In the genomic region with DNA sequence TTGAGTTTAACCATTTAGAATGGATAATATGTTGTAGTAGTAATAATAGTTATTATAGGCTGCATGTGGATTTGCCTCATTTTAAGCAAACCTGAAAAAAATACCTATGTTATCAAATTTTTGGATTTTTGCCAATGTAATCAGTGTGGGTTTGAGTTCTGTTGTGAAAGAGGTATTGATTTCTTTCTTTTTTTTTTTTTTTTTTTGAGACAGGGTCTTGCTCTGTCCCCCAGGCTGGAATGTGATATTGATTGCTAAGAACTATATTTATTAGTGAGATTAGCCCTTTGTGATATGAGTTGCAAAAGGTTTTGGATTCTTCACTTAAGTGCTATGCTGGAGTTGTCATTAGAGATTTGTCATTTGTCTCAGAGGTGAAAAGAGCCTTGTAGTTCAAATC, we compare ENCODE assay signal across 1 cellular context.
A peak's percentile ranks its signal among the peaks of the same experiment; 100 is the strongest.
TF ChIP-seq lines count a peak whose summit lies in the region.

No MANE protein-coding gene starts in this region.

TF ChIP-seq in HepG2, 621 proteins besides CTCF, POLR2A, EP300 and RAD21 (continued from another document and continues in another):
- TF ChIP-seq, protein P1, sequence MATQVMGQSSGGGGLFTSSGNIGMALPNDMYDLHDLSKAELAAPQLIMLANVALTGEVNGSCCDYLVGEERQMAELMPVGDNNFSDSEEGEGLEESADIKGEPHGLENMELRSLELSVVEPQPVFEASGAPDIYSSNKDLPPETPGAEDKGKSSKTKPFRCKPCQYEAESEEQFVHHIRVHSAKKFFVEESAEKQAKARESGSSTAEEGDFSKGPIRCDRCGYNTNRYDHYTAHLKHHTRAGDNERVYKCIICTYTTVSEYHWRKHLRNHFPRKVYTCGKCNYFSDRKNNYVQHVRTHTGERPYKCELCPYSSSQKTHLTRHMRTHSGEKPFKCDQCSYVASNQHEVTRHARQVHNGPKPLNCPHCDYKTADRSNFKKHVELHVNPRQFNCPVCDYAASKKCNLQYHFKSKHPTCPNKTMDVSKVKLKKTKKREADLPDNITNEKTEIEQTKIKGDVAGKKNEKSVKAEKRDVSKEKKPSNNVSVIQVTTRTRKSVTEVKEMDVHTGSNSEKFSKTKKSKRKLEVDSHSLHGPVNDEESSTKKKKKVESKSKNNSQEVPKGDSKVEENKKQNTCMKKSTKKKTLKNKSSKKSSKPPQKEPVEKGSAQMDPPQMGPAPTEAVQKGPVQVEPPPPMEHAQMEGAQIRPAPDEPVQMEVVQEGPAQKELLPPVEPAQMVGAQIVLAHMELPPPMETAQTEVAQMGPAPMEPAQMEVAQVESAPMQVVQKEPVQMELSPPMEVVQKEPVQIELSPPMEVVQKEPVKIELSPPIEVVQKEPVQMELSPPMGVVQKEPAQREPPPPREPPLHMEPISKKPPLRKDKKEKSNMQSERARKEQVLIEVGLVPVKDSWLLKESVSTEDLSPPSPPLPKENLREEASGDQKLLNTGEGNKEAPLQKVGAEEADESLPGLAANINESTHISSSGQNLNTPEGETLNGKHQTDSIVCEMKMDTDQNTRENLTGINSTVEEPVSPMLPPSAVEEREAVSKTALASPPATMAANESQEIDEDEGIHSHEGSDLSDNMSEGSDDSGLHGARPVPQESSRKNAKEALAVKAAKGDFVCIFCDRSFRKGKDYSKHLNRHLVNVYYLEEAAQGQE (IDR thresholded peaks at IDR 0.05; ENCODE audit: borderline replicate concordance in 1 of 2, low read depth in 1 of 2, low read length in 2 of 2), result 0 out of 4 replicates have a peak, but pooled peaks of 1 of the 2 experiments have one; percentile 16
- TF ChIP-seq PCBP2 (optimal IDR thresholded peaks at IDR 0.05; ENCODE audit: low read depth, low read length, poor library complexity, severe bottlenecking) (no peak), GATAD2A (CRISPR knock-in tag; IDR thresholded peaks at IDR 0.05) (peak; percentile 86), MTF2 (CRISPR knock-in tag; IDR thresholded peaks at IDR 0.05; ENCODE audit: borderline replicate concordance) (no peak), ZC3H13 (CRISPR knock-in tag; IDR thresholded peaks at IDR 0.05) (no peak), TBX2 (CRISPR knock-in tag; IDR thresholded peaks at IDR 0.05; ENCODE audit: borderline replicate concordance) (no peak), SNRNP70 (IDR thresholded peaks at IDR 0.05; ENCODE audit: low read depth, low read length) (no peak), SKI (IDR thresholded peaks at IDR 0.05; ENCODE audit: partially characterized antibody) (no peak), KDM3A (CRISPR knock-in tag; IDR thresholded peaks at IDR 0.05; ENCODE audit: low read depth) (no peak), FOSL1 (CRISPR knock-in tag; IDR thresholded peaks at IDR 0.05; ENCODE audit: borderline replicate concordance) (no peak), TGIF2 (CRISPR knock-in tag; IDR thresholded peaks at IDR 0.05) (no peak)
- TF ChIP-seq, protein P2, sequence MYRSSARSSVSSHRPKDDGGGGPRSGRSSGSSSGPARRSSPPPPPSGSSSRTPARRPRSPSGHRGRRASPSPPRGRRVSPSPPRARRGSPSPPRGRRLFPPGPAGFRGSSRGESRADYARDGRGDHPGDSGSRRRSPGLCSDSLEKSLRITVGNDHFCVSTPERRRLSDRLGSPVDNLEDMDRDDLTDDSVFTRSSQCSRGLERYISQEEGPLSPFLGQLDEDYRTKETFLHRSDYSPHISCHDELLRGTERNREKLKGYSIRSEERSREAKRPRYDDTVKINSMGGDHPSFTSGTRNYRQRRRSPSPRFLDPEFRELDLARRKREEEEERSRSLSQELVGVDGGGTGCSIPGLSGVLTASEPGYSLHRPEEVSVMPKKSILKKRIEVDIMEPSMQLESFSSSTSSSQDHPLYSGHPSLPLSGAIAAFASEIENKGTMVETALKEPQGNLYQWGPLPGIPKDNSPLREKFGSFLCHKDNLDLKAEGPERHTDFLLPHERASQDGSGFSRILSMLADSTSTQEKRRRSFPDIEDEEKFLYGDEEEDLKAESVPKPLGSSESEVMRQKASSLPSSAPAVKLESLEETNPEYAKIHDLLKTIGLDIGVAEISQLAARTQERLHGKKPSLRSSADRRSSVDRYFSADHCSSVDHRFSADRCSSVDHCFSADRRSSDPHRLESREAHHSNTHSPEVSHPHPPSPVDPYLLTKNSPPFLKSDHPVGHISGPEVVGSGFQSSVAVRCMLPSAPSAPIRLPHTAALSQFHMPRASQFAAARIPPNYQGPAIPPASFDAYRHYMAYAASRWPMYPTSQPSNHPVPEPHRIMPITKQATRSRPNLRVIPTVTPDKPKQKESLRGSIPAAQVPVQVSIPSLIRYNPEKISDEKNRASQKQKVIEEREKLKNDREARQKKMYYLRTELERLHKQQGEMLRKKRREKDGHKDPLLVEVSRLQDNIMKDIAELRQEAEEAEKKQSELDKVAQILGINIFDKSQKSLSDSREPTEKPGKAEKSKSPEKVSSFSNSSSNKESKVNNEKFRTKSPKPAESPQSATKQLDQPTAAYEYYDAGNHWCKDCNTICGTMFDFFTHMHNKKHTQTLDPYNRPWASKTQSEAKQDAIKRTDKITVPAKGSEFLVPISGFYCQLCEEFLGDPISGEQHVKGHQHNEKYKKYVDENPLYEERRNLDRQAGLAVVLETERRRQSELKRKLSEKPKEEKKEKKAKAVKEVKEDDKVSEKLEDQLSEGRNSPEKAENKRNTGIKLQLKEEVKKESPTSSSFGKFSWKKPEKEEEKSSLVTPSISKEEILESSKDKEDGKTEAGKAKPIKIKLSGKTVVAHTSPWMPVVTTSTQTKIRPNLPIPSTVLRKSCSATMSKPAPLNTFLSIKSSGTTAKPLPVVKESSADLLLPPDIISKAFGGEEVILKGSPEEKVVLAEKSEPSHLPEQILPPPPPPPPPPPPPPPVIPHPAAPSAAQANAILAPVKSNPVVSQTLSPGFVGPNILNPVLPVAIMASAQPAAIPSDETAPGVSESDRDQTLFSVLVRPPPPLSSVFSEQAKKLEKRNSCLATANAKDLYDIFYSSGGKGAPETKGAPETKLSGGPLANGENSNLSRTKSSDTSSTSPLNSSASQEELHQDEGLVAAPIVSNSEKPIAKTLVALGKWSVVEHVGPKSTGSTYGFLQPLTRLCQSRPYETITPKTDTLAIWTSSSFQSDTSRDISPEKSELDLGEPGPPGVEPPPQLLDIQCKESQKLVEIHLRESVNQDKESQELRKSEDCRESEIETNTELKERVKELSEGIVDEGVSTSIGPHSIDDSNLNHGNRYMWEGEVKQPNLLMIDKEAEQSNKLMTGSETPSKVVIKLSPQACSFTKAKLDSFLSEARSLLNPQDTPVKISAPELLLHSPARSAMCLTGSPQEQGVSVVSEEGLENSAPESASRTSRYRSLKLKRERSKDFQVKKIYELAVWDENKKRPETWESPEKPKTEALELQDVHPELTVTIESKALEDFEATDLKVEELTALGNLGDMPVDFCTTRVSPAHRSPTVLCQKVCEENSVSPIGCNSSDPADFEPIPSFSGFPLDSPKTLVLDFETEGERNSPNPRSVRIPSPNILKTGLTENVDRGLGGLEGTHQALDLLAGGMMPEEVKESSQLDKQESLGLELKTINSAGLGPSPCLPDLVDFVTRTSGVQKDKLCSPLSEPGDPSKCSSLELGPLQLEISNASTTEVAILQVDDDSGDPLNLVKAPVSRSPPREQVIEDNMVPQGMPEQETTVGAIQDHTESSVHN (CRISPR knock-in tag; IDR thresholded peaks at IDR 0.05), result no peak
- TF ChIP-seq, protein P3, sequence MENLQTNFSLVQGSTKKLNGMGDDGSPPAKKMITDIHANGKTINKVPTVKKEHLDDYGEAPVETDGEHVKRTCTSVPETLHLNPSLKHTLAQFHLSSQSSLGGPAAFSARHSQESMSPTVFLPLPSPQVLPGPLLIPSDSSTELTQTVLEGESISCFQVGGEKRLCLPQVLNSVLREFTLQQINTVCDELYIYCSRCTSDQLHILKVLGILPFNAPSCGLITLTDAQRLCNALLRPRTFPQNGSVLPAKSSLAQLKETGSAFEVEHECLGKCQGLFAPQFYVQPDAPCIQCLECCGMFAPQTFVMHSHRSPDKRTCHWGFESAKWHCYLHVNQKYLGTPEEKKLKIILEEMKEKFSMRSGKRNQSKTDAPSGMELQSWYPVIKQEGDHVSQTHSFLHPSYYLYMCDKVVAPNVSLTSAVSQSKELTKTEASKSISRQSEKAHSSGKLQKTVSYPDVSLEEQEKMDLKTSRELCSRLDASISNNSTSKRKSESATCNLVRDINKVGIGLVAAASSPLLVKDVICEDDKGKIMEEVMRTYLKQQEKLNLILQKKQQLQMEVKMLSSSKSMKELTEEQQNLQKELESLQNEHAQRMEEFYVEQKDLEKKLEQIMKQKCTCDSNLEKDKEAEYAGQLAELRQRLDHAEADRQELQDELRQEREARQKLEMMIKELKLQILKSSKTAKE (CRISPR knock-in tag; IDR thresholded peaks at IDR 0.05; ENCODE audit: borderline replicate concordance), result no peak
- TF ChIP-seq, protein P4, sequence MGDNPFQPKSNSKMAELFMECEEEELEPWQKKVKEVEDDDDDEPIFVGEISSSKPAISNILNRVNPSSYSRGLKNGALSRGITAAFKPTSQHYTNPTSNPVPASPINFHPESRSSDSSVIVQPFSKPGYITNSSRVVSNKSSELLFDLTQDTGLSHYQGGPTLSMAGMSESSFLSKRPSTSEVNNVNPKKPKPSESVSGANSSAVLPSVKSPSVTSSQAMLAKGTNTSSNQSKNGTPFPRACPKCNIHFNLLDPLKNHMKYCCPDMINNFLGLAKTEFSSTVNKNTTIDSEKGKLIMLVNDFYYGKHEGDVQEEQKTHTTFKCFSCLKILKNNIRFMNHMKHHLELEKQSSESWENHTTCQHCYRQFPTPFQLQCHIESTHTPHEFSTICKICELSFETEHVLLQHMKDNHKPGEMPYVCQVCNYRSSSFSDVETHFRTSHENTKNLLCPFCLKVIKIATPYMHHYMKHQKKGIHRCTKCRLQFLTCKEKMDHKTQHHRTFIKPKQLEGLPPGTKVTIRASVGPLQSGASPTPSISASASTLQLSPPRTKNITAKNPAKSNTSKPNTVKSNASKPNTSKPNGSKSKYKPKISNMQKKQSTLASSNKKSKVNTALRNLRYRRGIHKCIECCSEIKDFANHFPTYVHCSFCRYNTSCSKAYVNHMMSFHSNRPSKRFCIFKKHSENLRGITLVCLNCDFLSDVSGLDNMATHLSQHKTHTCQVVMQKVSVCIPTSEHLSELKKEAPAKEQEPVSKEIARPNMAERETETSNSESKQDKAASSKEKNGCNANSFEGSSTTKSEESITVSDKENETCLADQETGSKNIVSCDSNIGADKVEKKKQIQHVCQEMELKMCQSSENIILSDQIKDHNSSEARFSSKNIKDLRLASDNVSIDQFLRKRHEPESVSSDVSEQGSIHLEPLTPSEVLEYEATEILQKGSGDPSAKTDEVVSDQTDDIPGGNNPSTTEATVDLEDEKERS (CRISPR knock-in tag; IDR thresholded peaks at IDR 0.05), result no peak
- TF ChIP-seq, protein P5, sequence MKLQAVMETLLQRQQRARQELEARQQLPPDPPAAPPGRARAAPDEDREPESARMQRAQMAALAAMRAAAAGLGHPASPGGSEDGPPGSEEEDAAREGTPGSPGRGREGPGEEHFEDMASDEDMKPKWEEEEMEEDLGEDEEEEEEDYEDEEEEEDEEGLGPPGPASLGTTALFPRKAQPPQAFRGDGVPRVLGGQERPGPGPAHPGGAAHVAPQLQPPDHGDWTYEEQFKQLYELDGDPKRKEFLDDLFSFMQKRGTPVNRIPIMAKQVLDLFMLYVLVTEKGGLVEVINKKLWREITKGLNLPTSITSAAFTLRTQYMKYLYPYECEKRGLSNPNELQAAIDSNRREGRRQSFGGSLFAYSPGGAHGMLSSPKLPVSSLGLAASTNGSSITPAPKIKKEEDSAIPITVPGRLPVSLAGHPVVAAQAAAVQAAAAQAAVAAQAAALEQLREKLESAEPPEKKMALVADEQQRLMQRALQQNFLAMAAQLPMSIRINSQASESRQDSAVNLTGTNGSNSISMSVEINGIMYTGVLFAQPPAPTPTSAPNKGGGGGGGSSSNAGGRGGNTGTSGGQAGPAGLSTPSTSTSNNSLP (IDR thresholded peaks at IDR 0.05; ENCODE audit: low read depth, low read length), result peak; percentile 70
- TF ChIP-seq, protein P6, sequence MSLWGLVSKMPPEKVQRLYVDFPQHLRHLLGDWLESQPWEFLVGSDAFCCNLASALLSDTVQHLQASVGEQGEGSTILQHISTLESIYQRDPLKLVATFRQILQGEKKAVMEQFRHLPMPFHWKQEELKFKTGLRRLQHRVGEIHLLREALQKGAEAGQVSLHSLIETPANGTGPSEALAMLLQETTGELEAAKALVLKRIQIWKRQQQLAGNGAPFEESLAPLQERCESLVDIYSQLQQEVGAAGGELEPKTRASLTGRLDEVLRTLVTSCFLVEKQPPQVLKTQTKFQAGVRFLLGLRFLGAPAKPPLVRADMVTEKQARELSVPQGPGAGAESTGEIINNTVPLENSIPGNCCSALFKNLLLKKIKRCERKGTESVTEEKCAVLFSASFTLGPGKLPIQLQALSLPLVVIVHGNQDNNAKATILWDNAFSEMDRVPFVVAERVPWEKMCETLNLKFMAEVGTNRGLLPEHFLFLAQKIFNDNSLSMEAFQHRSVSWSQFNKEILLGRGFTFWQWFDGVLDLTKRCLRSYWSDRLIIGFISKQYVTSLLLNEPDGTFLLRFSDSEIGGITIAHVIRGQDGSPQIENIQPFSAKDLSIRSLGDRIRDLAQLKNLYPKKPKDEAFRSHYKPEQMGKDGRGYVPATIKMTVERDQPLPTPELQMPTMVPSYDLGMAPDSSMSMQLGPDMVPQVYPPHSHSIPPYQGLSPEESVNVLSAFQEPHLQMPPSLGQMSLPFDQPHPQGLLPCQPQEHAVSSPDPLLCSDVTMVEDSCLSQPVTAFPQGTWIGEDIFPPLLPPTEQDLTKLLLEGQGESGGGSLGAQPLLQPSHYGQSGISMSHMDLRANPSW (CRISPR knock-in tag; IDR thresholded peaks at IDR 0.05; ENCODE audit: borderline replicate concordance), result no peak
- TF ChIP-seq, protein P7, sequence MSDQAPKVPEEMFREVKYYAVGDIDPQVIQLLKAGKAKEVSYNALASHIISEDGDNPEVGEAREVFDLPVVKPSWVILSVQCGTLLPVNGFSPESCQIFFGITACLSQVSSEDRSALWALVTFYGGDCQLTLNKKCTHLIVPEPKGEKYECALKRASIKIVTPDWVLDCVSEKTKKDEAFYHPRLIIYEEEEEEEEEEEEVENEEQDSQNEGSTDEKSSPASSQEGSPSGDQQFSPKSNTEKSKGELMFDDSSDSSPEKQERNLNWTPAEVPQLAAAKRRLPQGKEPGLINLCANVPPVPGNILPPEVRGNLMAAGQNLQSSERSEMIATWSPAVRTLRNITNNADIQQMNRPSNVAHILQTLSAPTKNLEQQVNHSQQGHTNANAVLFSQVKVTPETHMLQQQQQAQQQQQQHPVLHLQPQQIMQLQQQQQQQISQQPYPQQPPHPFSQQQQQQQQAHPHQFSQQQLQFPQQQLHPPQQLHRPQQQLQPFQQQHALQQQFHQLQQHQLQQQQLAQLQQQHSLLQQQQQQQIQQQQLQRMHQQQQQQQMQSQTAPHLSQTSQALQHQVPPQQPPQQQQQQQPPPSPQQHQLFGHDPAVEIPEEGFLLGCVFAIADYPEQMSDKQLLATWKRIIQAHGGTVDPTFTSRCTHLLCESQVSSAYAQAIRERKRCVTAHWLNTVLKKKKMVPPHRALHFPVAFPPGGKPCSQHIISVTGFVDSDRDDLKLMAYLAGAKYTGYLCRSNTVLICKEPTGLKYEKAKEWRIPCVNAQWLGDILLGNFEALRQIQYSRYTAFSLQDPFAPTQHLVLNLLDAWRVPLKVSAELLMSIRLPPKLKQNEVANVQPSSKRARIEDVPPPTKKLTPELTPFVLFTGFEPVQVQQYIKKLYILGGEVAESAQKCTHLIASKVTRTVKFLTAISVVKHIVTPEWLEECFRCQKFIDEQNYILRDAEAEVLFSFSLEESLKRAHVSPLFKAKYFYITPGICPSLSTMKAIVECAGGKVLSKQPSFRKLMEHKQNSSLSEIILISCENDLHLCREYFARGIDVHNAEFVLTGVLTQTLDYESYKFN (CRISPR knock-in tag; conservative IDR thresholded peaks at IDR 0.05), result no peak; the same call in 1 of the 2 replicates
